Comparison of ENCODE assay signal across 20 cellular contexts in genomic region chr5:120124961-120125360, GRCh38.
DNase-seq lines count a peak whose midpoint lies in the region; ATAC-seq and TF ChIP-seq lines count a peak whose summit lies in the region.
"Had no signal": no experiment of that assay in that cellular context is flagged by ENCODE, and none has a peak within 500 bp of the region (broad histone marks: within the 10 kb centered on the region; RNA-seq: fewer than 3 reads in every experiment).

No MANE protein-coding gene starts in this region.

- H3K4me3 ChIP-seq in right atrium auricular region (no peak overlapping the region), fibroblast of the aortic adventitia (ENCODE audit: low read depth, low read length) (no peak overlapping the region)
- H3K4me3 ChIP-seq: GM23338, K562, SJCRH30 had no signal

- no peaks in the 10 kb centered on the region for H3K9me3 ChIP-seq in right atrium auricular region
- H3K9me3 ChIP-seq: Caco-2 had no signal

- no peak for TF ChIP-seq CTCF in right atrium auricular region (IDR thresholded peaks at IDR 0.05)
- TF ChIP-seq CTCF in fibroblast of the aortic adventitia (IDR thresholded peaks at IDR 0.05; ENCODE audit: insufficient read depth, low read length) = no peak
- no peak for TF ChIP-seq CTCF in RWPE1 (conservative IDR thresholded peaks at IDR 0.05; ENCODE audit: low read depth)

- CTCF ChIA-PET in RWPE1 (lab: Yijun Ruan, JAX) = no interaction called here

- intact Hi-C loops in Right ventricle myocardium inferior (cut with DNase I) = no loop called here

- ATAC-seq in Right ventricle myocardium inferior (peak; percentile 16), GM18867 (IDR thresholded peaks at IDR 0.05; ENCODE audit: unreplicated experiment) (no peak)
- ATAC-seq: GM23338, HCT116, K562 had no signal

- H3K27me3 ChIP-seq in right atrium auricular region = no peaks in the 10 kb centered on the region
- H3K27me3 ChIP-seq: SJCRH30 had no signal

- H3K27ac ChIP-seq in right atrium auricular region (no peak overlapping the region), RWPE1 (no peak overlapping the region)
- H3K27ac ChIP-seq: 22Rv1, SJCRH30 had no signal

- H3K36me3 ChIP-seq in right atrium auricular region = no peaks in the 10 kb centered on the region
- H3K36me3 ChIP-seq: SJCRH30 had no signal

- DNase-seq in Right ventricle myocardium inferior (ENCODE audit: missing footprints) (no peak), right atrium auricular region (ENCODE audit: low spot score) (no peak), amniotic epithelial cell (ENCODE audit: low read depth) (peak; percentile 79), fibroblast of the aortic adventitia (ENCODE audit: low read depth) (peak; percentile 30), myocyte (ENCODE audit: low read depth) (peak; percentile 50), kidney glomerular epithelial cell (lab: John Stamatoyannopoulos, UW) (no peak), RWPE1 (ENCODE audit: low spot score) (no peak)
- DNase-seq: Caco-2; CD4-positive, CD25-positive, alpha-beta regulatory T cell; NCI-H1105 treated with DMSO at 0.1 percent for 48 hours; NCI-H1694; NCI-H510A treated with DMSO at 0.1 percent for 48 hours; NCI-H82; RPMI8226; SJCRH30 had no signal

- H3K4me1 ChIP-seq in right atrium auricular region = no peaks in the 10 kb centered on the region
- H3K4me1 ChIP-seq: Caco-2 had no signal

- POLR2A ChIA-PET in RWPE1 (lab: Yijun Ruan, JAX; ENCODE audit: low non-redundant PET) = no interaction called here

Comparison
In these comparisons a context has a peak if more than half of its experiments do, and no peak if none do; other contexts are left out.
1. DNase-seq: peak in amniotic epithelial cell (single experiment), fibroblast of the aortic adventitia (single experiment) and myocyte (single experiment); none in Right ventricle myocardium inferior (single experiment), right atrium auricular region (single experiment), kidney glomerular epithelial cell (single experiment) and RWPE1 (single experiment).